Comparison of ENCODE assay signal across 28 cellular contexts in the genomic region with DNA sequence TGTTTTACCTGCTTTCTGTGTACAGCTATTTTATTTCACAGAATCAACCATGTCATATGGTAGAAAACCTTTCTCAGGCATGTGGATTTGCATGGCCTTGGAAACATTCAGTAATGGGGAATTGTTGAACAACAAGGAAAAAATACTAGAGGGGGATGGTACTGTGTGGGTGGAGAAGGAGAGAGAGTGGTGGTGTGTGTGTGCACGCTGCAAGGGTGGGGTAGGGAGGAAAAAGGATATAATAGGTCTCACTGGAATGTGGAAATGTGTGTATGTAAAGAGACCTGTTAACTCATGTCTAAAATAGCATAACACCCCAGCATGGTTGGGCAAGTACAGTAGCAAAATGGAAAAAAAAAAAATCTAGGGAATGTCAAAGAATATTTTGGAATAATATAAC.
DNase-seq lines count a peak whose midpoint lies in the region; ATAC-seq and TF ChIP-seq lines count a peak whose summit lies in the region.
"Had no signal": no experiment of that assay in that cellular context is flagged by ENCODE, and none has a peak within 500 bp of the region (broad histone marks: within the 10 kb centered on the region; RNA-seq: fewer than 3 reads in every experiment).

No MANE protein-coding gene starts in this region.

- H3K27ac Mint-ChIP-seq in chondrocyte (ENCODE audit: unreplicated experiment) = peak overlapping the region; percentile 0
- H3K27ac Mint-ChIP-seq: activated CD4-positive, alpha-beta T cell treated with anti-CD3 and anti-CD28 coated beads, Interleukin-2, amount 10 ng/mL, durations not matched to agents 24 days and 14 days; activated naive CD8-positive, alpha-beta T cell; effector memory CD8-positive, alpha-beta T cell; H9 had no signal

- H2BK20ac ChIP-seq in IMR-90 (ENCODE audit: low read depth, low read length) = no peak overlapping the region

- no peak overlapping the region for H3K4ac ChIP-seq in IMR-90 (ENCODE audit: low read depth, low read length)

- H3K9ac ChIP-seq in IMR-90 (ENCODE audit: low read depth, low read length) = no peak overlapping the region
- H3K9ac ChIP-seq in smooth muscle cell (ENCODE audit: low read depth) = no peak overlapping the region
- H3K9ac ChIP-seq: BLaER1 had no signal

- H3K18ac ChIP-seq in IMR-90 (ENCODE audit: low read depth, low read length) = no peak overlapping the region

- no peak overlapping the region for H3K4me3 ChIP-seq in IMR-90 (ENCODE audit: insufficient read depth, low read depth, low read length)
- no peak overlapping the region for H3K4me3 ChIP-seq in smooth muscle cell
- H3K4me3 ChIP-seq: BLaER1, coronary artery, right lobe of liver, tibial artery had no signal

- in situ Hi-C loops in IMR-90 (cut with MboI; ENCODE audit: low sequenced_read_pairs) = no loop called here

- H2AFZ ChIP-seq in IMR-90 (replicated peaks; ENCODE audit: low read length, poor library complexity) (no peak overlapping the region), smooth muscle cell (ENCODE audit: low read depth) (no peak overlapping the region)

- peak overlapping the region; percentile 29; the same call in 1 of the 2 replicates for H3K14ac ChIP-seq in IMR-90 (replicated peaks; ENCODE audit: low read depth, low read length)

- H3K4me3 Mint-ChIP-seq in chondrocyte (ENCODE audit: unreplicated experiment) = no peak overlapping the region
- H3K4me3 Mint-ChIP-seq: activated CD4-positive, alpha-beta T cell treated with anti-CD3 and anti-CD28 coated beads, Interleukin-2, amount 10 ng/mL, durations not matched to agents 24 days and 14 days; activated naive CD8-positive, alpha-beta T cell; effector memory CD8-positive, alpha-beta T cell; H9 had no signal

- DNase-seq in IMR-90 (no peak), chondrocyte (ENCODE audit: low spot score) (no peak), left colon (no peak), smooth muscle cell (lab: John Stamatoyannopoulos, UW; ENCODE audit: unreplicated experiment) (no peak), D341Med (ENCODE audit: low spot score) (no peak), NCI-H187 (lab: John Stamatoyannopoulos, UW) (no peak)
- DNase-seq: activated CD4-positive, alpha-beta T cell treated with anti-CD3 and anti-CD28 coated beads, Interleukin-2, amount 10 ng/mL, durations not matched to agents 24 days and 14 days; activated CD8-positive, alpha-beta memory T cell treated with anti-CD3 and anti-CD28 coated beads for 24 hours; activated effector memory CD4-positive, alpha-beta T cell treated with Interleukin-2 at 50 U/mL for 16 hours; effector memory CD8-positive, alpha-beta T cell; EL; H9; hippocampal formation; left cardiac atrium; mesenchymal stem cell; NCI-H1048; NCI-H1694; NCI-H510A treated with DMSO at 0.1 percent for 48 hours; posterior cingulate gyrus; right lobe of liver; stimulated activated CD4-positive, alpha-beta T cell treated with anti-CD3 and anti-CD28 coated beads, Interleukin-4, amount 100 ng/mL, for 24 hours; T1000; tibial artery had no signal

- no peak overlapping the region for H4K8ac ChIP-seq in IMR-90 (ENCODE audit: low read depth in 2 of 2, low read length in 2 of 2)

- H2BK120ac ChIP-seq in IMR-90 (ENCODE audit: low read depth, low read length) = no peak overlapping the region

- H3K36me3 ChIP-seq in IMR-90 (ENCODE audit: control insufficient read depth, insufficient read depth, low read length) = no peaks in the 10 kb centered on the region
- H3K36me3 ChIP-seq in smooth muscle cell (ENCODE audit: low read depth) = no peaks in the 10 kb centered on the region
- H3K36me3 ChIP-seq: BLaER1, right lobe of liver, tibial artery had no signal

- no peaks in the 10 kb centered on the region for H3K9me3 Mint-ChIP-seq in chondrocyte (ENCODE audit: low read depth)
- H3K9me3 Mint-ChIP-seq: activated CD4-positive, alpha-beta T cell treated with anti-CD3 and anti-CD28 coated beads, Interleukin-2, amount 10 ng/mL, durations not matched to agents 24 days and 14 days; effector memory CD8-positive, alpha-beta T cell; H9 had no signal

- H3K56ac ChIP-seq in IMR-90 (ENCODE audit: extremely low read depth, insufficient read depth, low read length) = no peak overlapping the region

- no peak for TF ChIP-seq CTCF in IMR-90 (conservative IDR thresholded peaks at IDR 0.05; ENCODE audit: low read depth, low read length)
- TF ChIP-seq CTCF in chondrocyte (IDR thresholded peaks at IDR 0.05) = no peak
- no peak for TF ChIP-seq CTCF in smooth muscle cell (IDR thresholded peaks at IDR 0.05; ENCODE audit: borderline replicate concordance, insufficient read depth, poor library complexity, severe bottlenecking)

- POLR2A ChIA-PET in IMR-90 (lab: Charles Lee; ENCODE audit: unreplicated experiment) = no interaction called here

- no peak for TF ChIP-seq POLR2A in IMR-90 (IDR thresholded peaks at IDR 0.05; ENCODE audit: low read depth, low read length)

- H3F3A ChIP-seq in smooth muscle cell (ENCODE audit: low read depth) = no peaks in the 10 kb centered on the region

- no CpG with 5 or more reads among the region's 1 CpG for WGBS in IMR-90 (ENCODE audit: extremely low coverage in 2 of 2, insufficient read length in 1 of 2), 2 experiments
- WGBS in smooth muscle cell (ENCODE audit: low lambda C conversion rate) = 8% methylated on average over 1 of the region's 1 CpG

- BruUV-seq in IMR-90 (replicated peaks; lab: Mats Ljungman, UMichigan) = no TSS peak

- no peak overlapping the region for H3K23ac ChIP-seq in IMR-90 (ENCODE audit: low read depth, low read length)

- H3K9me1 ChIP-seq in IMR-90 (ENCODE audit: insufficient read depth, low read length) = peaks cover 2% of the 10 kb centered on the region; the same call in 1 of the 2 replicates

- H3K27me3 ChIP-seq in IMR-90 (ENCODE audit: control insufficient read depth, insufficient read depth, low read length) (no peaks in the 10 kb centered on the region), smooth muscle cell (ENCODE audit: low read depth) (no peaks in the 10 kb centered on the region)
- H3K27me3 ChIP-seq: BLaER1, right lobe of liver, tibial artery had no signal

- H3K4me2 ChIP-seq in IMR-90 (ENCODE audit: low read depth, low read length) = no peak overlapping the region
- peak overlapping the region; percentile 19 for H3K4me2 ChIP-seq in smooth muscle cell
- H3K4me2 ChIP-seq: BLaER1 had no signal

- H3K36me3 Mint-ChIP-seq in chondrocyte (ENCODE audit: low read depth) = no peaks in the 10 kb centered on the region
- H3K36me3 Mint-ChIP-seq: activated naive CD8-positive, alpha-beta T cell had no signal

- H3K27ac ChIP-seq in IMR-90 (ENCODE audit: insufficient read depth, low read length) (no peak overlapping the region), smooth muscle cell (ENCODE audit: low read depth) (peak overlapping the region; percentile 42)
- H3K27ac ChIP-seq: BLaER1, coronary artery, right lobe of liver, tibial artery, VCaP had no signal

- dilution Hi-C loops in IMR-90 (cut with HindIII; ENCODE audit: low sequenced_read_pairs, unreplicated experiment) = no loop called here

- H2BK15ac ChIP-seq in IMR-90 (ENCODE audit: low read depth, low read length) = no peak overlapping the region

- H3K4me1 ChIP-seq in IMR-90 (ENCODE audit: control insufficient read depth, insufficient read depth, low read length) (peaks cover 4% of the 10 kb centered on the region), smooth muscle cell (ENCODE audit: low read depth) (peaks cover 14% of the 10 kb centered on the region)
- H3K4me1 ChIP-seq: BLaER1 had no signal

- TF ChIP-seq RAD21 in IMR-90 (IDR thresholded peaks at IDR 0.05; ENCODE audit: low read length) = no peak

- H3K27me3 Mint-ChIP-seq in chondrocyte (ENCODE audit: low read depth) = no peaks in the 10 kb centered on the region
- H3K27me3 Mint-ChIP-seq: activated naive CD8-positive, alpha-beta T cell; effector memory CD8-positive, alpha-beta T cell had no signal

- CTCF ChIA-PET in IMR-90 (lab: Yijun Ruan, JAX) = no interaction called here

- intact Hi-C loops in IMR-90 (cut with micrococcal nuclease) = no loop called here
- intact Hi-C loops in left colon (cut with DNase I, micrococcal nuclease) = no loop called here

- no peak overlapping the region for H2AK9ac ChIP-seq in IMR-90 (replicated peaks; ENCODE audit: low read depth, low read length, poor library complexity)

- no peak overlapping the region for H4K5ac ChIP-seq in IMR-90 (ENCODE audit: low read depth, low read length)

- no peaks in the 10 kb centered on the region for H4K20me1 ChIP-seq in IMR-90 (ENCODE audit: insufficient read depth, low read length)
- no peaks in the 10 kb centered on the region for H4K20me1 ChIP-seq in smooth muscle cell (ENCODE audit: low read depth)
- H4K20me1 ChIP-seq: BLaER1 had no signal

- no peaks in the 10 kb centered on the region for H3K9me3 ChIP-seq in IMR-90 (ENCODE audit: control insufficient read depth, insufficient read depth, low read length)
- no peaks in the 10 kb centered on the region for H3K9me3 ChIP-seq in smooth muscle cell (replicated peaks; ENCODE audit: low read depth)
- H3K9me3 ChIP-seq: BLaER1, right lobe of liver, tibial artery had no signal

- no peak for ATAC-seq in IMR-90 (ENCODE audit: low read depth)
- ATAC-seq in left colon = peak; percentile 37
- ATAC-seq in activated CD4-positive, CD25-positive, alpha-beta regulatory T cell treated with anti-CD3 and anti-CD28 coated beads, Interleukin-2, amount 50 U/mL, for 24 hours = no peak
- ATAC-seq: effector memory CD8-positive, alpha-beta T cell; left cardiac atrium; right lobe of liver had no signal

- no peak overlapping the region for H4K91ac ChIP-seq in IMR-90 (ENCODE audit: insufficient read depth, low read depth, low read length)

- peaks cover 19% of the 10 kb centered on the region for H3K4me1 Mint-ChIP-seq in chondrocyte (ENCODE audit: low read depth)
- H3K4me1 Mint-ChIP-seq: activated CD4-positive, alpha-beta T cell treated with anti-CD3 and anti-CD28 coated beads, Interleukin-2, amount 10 ng/mL, durations not matched to agents 24 days and 14 days had no signal

- no peak overlapping the region for H2BK5ac ChIP-seq in IMR-90 (ENCODE audit: low read depth, low read length, poor library complexity, severe bottlenecking)

- no peak overlapping the region for H2AK5ac ChIP-seq in IMR-90 (ENCODE audit: low read depth, low read length)

- H3K79me1 ChIP-seq in IMR-90 (ENCODE audit: low read depth in 1 of 2, low read length in 2 of 2) = no peaks in the 10 kb centered on the region

- no peaks in the 10 kb centered on the region for H3K79me2 ChIP-seq in smooth muscle cell (ENCODE audit: low read depth)

TF ChIP-seq in IMR-90, 13 proteins besides CTCF, POLR2A, EP300 and RAD21 (continues in another document):
- no peak for TF ChIP-seq CEBPB (IDR thresholded peaks at IDR 0.05; ENCODE audit: low read depth, low read length)
- no peak for TF ChIP-seq SMC3 (IDR thresholded peaks at IDR 0.05; ENCODE audit: low read depth, low read length)
- TF ChIP-seq, protein P1, sequence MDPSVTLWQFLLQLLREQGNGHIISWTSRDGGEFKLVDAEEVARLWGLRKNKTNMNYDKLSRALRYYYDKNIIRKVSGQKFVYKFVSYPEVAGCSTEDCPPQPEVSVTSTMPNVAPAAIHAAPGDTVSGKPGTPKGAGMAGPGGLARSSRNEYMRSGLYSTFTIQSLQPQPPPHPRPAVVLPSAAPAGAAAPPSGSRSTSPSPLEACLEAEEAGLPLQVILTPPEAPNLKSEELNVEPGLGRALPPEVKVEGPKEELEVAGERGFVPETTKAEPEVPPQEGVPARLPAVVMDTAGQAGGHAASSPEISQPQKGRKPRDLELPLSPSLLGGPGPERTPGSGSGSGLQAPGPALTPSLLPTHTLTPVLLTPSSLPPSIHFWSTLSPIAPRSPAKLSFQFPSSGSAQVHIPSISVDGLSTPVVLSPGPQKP (IDR thresholded peaks at IDR 0.05; ENCODE audit: borderline replicate concordance, low read depth, low read length) = no peak
